In the genomic region with DNA sequence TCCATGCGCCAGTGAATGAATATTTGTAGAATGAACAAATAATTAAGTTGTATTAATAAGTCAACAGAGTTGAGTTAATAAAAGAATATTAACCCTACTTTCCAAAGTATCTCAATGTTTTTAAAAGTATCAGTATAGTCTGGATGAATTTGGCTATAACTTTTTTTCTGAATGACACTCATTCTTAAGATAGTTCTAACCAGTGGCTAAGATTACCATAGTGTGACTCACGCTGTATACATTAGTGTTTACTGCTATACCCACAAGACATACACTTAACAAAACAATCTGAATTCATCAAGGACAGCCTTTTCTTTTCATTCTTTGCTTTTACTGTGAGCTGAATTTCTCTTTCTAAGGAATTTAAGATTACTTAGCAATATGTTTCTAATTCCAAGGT, we compare ENCODE assay signal across 1 cellular context.
TF ChIP-seq lines count a peak whose summit lies in the region.

No MANE protein-coding gene starts in this region.

TF ChIP-seq in SK-N-SH, 30 proteins besides CTCF, POLR2A, EP300 and RAD21 (continued from another document):
- TF ChIP-seq, protein P1, sequence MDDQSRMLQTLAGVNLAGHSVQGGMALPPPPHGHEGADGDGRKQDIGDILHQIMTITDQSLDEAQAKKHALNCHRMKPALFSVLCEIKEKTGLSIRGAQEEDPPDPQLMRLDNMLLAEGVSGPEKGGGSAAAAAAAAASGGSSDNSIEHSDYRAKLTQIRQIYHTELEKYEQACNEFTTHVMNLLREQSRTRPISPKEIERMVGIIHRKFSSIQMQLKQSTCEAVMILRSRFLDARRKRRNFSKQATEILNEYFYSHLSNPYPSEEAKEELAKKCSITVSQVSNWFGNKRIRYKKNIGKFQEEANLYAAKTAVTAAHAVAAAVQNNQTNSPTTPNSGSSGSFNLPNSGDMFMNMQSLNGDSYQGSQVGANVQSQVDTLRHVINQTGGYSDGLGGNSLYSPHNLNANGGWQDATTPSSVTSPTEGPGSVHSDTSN (IDR thresholded peaks at IDR 0.05): no peak
- TF ChIP-seq REST (IDR thresholded peaks at IDR 0.05; ENCODE audit: low read depth, low read length): no peak
